In the genomic region with DNA sequence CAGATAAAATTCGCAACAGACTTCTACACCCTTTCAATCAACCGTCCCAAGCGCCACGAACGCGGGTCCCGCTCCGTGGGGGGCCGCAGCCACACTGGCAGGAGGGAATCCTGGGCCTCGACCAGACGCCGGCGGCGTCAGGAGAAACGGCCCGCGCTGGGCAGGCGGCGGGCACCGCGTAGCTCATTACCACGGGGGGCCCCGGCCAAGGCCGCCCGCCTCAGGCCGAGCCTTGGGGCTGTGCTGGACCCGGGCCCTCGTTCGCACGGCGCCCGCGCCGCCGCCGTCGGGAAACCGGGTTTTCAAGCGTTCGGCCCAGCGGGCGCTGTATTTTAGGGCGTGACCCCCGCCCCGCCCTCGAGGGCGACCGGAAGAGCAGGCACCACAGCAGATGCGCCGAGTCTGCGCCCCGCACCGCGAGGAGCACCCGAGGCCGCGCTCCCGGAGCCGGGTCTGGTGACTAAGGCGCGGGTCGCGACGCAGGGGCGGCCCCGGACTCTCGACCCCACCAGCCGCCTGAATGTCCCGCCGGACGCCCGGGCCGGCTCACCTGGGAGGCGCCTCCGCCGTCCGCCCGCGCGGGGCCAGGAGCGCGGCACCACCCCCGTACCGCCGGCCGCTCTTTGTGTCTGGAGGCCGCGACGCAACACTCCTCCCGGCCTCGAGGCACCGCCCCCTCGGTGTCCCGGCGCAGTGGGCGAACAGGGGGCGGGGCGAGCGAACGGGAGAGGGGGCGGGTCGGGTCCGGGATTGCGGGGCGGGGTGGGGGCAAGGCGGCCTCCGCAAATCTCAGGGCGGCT, we compare ENCODE assay signal across 1 cellular context.
A peak's percentile ranks its signal among the peaks of the same experiment; 100 is the strongest.
TF ChIP-seq lines count a peak whose summit lies in the region.

A gene (minus strand): TSS at position 627 of the 800 bp plus-strand sequence. CDS start 58,944 bp downstream, outside the sequence.

TF ChIP-seq in HepG2, 621 proteins besides CTCF, POLR2A, EP300 and RAD21 (continued from another document and continues in another):
- TF ChIP-seq, protein P1, sequence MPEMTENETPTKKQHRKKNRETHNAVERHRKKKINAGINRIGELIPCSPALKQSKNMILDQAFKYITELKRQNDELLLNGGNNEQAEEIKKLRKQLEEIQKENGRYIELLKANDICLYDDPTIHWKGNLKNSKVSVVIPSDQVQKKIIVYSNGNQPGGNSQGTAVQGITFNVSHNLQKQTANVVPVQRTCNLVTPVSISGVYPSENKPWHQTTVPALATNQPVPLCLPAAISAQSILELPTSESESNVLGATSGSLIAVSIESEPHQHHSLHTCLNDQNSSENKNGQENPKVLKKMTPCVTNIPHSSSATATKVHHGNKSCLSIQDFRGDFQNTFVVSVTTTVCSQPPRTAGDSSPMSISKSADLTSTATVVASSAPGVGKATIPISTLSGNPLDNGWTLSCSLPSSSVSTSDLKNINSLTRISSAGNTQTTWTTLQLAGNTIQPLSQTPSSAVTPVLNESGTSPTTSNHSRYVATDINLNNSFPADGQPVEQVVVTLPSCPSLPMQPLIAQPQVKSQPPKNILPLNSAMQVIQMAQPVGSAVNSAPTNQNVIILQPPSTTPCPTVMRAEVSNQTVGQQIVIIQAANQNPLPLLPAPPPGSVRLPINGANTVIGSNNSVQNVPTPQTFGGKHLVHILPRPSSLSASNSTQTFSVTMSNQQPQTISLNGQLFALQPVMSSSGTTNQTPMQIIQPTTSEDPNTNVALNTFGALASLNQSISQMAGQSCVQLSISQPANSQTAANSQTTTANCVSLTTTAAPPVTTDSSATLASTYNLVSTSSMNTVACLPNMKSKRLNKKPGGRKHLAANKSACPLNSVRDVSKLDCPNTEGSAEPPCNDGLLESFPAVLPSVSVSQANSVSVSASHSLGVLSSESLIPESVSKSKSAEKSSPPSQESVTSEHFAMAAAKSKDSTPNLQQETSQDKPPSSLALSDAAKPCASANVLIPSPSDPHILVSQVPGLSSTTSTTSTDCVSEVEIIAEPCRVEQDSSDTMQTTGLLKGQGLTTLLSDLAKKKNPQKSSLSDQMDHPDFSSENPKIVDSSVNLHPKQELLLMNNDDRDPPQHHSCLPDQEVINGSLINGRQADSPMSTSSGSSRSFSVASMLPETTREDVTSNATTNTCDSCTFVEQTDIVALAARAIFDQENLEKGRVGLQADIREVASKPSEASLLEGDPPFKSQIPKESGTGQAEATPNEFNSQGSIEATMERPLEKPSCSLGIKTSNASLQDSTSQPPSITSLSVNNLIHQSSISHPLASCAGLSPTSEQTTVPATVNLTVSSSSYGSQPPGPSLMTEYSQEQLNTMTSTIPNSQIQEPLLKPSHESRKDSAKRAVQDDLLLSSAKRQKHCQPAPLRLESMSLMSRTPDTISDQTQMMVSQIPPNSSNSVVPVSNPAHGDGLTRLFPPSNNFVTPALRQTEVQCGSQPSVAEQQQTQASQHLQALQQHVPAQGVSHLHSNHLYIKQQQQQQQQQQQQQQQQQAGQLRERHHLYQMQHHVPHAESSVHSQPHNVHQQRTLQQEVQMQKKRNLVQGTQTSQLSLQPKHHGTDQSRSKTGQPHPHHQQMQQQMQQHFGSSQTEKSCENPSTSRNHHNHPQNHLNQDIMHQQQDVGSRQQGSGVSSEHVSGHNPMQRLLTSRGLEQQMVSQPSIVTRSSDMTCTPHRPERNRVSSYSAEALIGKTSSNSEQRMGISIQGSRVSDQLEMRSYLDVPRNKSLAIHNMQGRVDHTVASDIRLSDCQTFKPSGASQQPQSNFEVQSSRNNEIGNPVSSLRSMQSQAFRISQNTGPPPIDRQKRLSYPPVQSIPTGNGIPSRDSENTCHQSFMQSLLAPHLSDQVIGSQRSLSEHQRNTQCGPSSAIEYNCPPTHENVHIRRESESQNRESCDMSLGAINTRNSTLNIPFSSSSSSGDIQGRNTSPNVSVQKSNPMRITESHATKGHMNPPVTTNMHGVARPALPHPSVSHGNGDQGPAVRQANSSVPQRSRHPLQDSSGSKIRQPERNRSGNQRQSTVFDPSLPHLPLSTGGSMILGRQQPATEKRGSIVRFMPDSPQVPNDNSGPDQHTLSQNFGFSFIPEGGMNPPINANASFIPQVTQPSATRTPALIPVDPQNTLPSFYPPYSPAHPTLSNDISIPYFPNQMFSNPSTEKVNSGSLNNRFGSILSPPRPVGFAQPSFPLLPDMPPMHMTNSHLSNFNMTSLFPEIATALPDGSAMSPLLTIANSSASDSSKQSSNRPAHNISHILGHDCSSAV (CRISPR knock-in tag; IDR thresholded peaks at IDR 0.05; ENCODE audit: borderline replicate concordance): peak; percentile 90; the same call in 1 of the 2 replicates
- peak; percentile 88 for TF ChIP-seq POLR2G (IDR thresholded peaks at IDR 0.05; ENCODE audit: low read depth, low read length)
- no peak for TF ChIP-seq KAT2B (IDR thresholded peaks at IDR 0.05; ENCODE audit: borderline replicate concordance, low read depth, low read length)
- TF ChIP-seq, protein P2, sequence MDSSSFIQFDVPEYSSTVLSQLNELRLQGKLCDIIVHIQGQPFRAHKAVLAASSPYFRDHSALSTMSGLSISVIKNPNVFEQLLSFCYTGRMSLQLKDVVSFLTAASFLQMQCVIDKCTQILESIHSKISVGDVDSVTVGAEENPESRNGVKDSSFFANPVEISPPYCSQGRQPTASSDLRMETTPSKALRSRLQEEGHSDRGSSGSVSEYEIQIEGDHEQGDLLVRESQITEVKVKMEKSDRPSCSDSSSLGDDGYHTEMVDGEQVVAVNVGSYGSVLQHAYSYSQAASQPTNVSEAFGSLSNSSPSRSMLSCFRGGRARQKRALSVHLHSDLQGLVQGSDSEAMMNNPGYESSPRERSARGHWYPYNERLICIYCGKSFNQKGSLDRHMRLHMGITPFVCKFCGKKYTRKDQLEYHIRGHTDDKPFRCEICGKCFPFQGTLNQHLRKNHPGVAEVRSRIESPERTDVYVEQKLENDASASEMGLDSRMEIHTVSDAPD (CRISPR knock-in tag; IDR thresholded peaks at IDR 0.05): no peak
- TF ChIP-seq ZNF451 (CRISPR knock-in tag; IDR thresholded peaks at IDR 0.05): peak; percentile 89; the same call in 1 of the 2 replicates
- TF ChIP-seq, protein P3, sequence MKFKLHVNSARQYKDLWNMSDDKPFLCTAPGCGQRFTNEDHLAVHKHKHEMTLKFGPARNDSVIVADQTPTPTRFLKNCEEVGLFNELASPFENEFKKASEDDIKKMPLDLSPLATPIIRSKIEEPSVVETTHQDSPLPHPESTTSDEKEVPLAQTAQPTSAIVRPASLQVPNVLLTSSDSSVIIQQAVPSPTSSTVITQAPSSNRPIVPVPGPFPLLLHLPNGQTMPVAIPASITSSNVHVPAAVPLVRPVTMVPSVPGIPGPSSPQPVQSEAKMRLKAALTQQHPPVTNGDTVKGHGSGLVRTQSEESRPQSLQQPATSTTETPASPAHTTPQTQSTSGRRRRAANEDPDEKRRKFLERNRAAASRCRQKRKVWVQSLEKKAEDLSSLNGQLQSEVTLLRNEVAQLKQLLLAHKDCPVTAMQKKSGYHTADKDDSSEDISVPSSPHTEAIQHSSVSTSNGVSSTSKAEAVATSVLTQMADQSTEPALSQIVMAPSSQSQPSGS (CRISPR knock-in tag; IDR thresholded peaks at IDR 0.05): no peak; the same call in 1 of the 2 replicates
- TF ChIP-seq, protein P4, sequence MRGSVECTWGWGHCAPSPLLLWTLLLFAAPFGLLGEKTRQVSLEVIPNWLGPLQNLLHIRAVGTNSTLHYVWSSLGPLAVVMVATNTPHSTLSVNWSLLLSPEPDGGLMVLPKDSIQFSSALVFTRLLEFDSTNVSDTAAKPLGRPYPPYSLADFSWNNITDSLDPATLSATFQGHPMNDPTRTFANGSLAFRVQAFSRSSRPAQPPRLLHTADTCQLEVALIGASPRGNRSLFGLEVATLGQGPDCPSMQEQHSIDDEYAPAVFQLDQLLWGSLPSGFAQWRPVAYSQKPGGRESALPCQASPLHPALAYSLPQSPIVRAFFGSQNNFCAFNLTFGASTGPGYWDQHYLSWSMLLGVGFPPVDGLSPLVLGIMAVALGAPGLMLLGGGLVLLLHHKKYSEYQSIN (CRISPR knock-in tag; IDR thresholded peaks at IDR 0.05; ENCODE audit: borderline replicate concordance): no peak
- TF ChIP-seq HNF4A (CRISPR knock-in tag; IDR thresholded peaks at IDR 0.05): peak; percentile 34
- TF ChIP-seq, protein P5, sequence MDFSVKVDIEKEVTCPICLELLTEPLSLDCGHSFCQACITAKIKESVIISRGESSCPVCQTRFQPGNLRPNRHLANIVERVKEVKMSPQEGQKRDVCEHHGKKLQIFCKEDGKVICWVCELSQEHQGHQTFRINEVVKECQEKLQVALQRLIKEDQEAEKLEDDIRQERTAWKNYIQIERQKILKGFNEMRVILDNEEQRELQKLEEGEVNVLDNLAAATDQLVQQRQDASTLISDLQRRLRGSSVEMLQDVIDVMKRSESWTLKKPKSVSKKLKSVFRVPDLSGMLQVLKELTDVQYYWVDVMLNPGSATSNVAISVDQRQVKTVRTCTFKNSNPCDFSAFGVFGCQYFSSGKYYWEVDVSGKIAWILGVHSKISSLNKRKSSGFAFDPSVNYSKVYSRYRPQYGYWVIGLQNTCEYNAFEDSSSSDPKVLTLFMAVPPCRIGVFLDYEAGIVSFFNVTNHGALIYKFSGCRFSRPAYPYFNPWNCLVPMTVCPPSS (IDR thresholded peaks at IDR 0.05): no peak
- TF ChIP-seq ZNF331 (CRISPR knock-in tag; IDR thresholded peaks at IDR 0.05): peak; percentile 61
- peak; percentile 14 for TF ChIP-seq MED8 (CRISPR knock-in tag; IDR thresholded peaks at IDR 0.05; ENCODE audit: insufficient replicate concordance)
- TF ChIP-seq TRIM24 (CRISPR knock-in tag; IDR thresholded peaks at IDR 0.05): no peak
- TF ChIP-seq MLLT10 (CRISPR knock-in tag; IDR thresholded peaks at IDR 0.05): no peak
- TF ChIP-seq ZNF841 (CRISPR knock-in tag; IDR thresholded peaks at IDR 0.05; ENCODE audit: borderline replicate concordance): no peak
- peak; percentile 70 for TF ChIP-seq TAF1 (CRISPR knock-in tag; IDR thresholded peaks at IDR 0.05)
- TF ChIP-seq, protein P6, sequence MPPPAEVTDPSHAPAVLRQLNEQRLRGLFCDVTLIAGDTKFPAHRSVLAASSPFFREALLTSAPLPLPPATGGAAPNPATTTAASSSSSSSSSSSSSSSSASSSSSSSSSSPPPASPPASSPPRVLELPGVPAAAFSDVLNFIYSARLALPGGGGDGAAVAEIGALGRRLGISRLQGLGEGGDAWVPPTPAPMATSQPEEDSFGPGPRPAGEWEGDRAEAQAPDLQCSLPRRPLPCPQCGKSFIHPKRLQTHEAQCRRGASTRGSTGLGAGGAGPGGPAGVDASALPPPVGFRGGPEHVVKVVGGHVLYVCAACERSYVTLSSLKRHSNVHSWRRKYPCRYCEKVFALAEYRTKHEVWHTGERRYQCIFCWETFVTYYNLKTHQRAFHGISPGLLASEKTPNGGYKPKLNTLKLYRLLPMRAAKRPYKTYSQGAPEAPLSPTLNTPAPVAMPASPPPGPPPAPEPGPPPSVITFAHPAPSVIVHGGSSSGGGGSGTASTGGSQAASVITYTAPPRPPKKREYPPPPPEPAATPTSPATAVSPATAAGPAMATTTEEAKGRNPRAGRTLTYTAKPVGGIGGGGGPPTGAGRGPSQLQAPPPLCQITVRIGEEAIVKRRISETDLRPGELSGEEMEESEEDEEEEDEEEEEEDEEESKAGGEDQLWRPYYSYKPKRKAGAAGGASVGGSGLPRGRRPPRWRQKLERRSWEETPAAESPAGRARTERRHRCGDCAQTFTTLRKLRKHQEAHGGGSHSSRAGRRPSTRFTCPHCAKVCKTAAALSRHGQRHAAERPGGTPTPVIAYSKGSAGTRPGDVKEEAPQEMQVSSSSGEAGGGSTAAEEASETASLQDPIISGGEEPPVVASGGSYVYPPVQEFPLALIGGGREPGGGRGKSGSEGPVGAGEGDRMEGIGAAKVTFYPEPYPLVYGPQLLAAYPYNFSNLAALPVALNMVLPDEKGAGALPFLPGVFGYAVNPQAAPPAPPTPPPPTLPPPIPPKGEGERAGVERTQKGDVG (CRISPR knock-in tag; IDR thresholded peaks at IDR 0.05; ENCODE audit: borderline replicate concordance): 0 out of 2 replicates have a peak, but pooled peaks have one; percentile 37
- no peak for TF ChIP-seq NAIF1 (CRISPR knock-in tag; IDR thresholded peaks at IDR 0.05; ENCODE audit: borderline replicate concordance)
- peak; percentile 95 for TF ChIP-seq CCDC6 (CRISPR knock-in tag; IDR thresholded peaks at IDR 0.05)
- no peak for TF ChIP-seq HCFC1 (IDR thresholded peaks at IDR 0.05; ENCODE audit: low read depth, low read length)
- no peak for TF ChIP-seq ZNF569 (CRISPR knock-in tag; IDR thresholded peaks at IDR 0.05; ENCODE audit: borderline replicate concordance)
- TF ChIP-seq, protein P7, sequence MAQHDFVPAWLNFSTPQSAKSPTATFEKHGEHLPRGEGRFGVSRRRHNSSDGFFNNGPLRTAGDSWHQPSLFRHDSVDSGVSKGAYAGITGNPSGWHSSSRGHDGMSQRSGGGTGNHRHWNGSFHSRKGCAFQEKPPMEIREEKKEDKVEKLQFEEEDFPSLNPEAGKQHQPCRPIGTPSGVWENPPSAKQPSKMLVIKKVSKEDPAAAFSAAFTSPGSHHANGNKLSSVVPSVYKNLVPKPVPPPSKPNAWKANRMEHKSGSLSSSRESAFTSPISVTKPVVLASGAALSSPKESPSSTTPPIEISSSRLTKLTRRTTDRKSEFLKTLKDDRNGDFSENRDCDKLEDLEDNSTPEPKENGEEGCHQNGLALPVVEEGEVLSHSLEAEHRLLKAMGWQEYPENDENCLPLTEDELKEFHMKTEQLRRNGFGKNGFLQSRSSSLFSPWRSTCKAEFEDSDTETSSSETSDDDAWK (CRISPR knock-in tag; IDR thresholded peaks at IDR 0.05): no peak
- TF ChIP-seq KMT2A (CRISPR knock-in tag; IDR thresholded peaks at IDR 0.05): peak; percentile 76; the same call in 1 of the 2 replicates
- peak; percentile 28 for TF ChIP-seq RBM22 (optimal IDR thresholded peaks at IDR 0.05; ENCODE audit: low read length)
- TF ChIP-seq, protein P8, sequence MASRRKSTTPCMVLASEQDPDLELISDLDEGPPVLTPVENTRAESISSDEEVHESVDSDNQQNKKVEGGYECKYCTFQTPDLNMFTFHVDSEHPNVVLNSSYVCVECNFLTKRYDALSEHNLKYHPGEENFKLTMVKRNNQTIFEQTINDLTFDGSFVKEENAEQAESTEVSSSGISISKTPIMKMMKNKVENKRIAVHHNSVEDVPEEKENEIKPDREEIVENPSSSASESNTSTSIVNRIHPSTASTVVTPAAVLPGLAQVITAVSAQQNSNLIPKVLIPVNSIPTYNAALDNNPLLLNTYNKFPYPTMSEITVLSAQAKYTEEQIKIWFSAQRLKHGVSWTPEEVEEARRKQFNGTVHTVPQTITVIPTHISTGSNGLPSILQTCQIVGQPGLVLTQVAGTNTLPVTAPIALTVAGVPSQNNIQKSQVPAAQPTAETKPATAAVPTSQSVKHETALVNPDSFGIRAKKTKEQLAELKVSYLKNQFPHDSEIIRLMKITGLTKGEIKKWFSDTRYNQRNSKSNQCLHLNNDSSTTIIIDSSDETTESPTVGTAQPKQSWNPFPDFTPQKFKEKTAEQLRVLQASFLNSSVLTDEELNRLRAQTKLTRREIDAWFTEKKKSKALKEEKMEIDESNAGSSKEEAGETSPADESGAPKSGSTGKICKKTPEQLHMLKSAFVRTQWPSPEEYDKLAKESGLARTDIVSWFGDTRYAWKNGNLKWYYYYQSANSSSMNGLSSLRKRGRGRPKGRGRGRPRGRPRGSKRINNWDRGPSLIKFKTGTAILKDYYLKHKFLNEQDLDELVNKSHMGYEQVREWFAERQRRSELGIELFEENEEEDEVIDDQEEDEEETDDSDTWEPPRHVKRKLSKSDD (CRISPR knock-in tag; IDR thresholded peaks at IDR 0.05; ENCODE audit: low read depth): no peak; the same call in 1 of the 2 replicates
- TF ChIP-seq RFX5 (IDR thresholded peaks at IDR 0.05; ENCODE audit: low read depth, low read length): no peak
- peak; percentile 89; the same call in 1 of the 2 replicates for TF ChIP-seq ZNF768 (CRISPR knock-in tag; IDR thresholded peaks at IDR 0.05)
- peak; percentile 78; the same call in 1 of the 2 replicates for TF ChIP-seq NFKB2 (CRISPR knock-in tag; IDR thresholded peaks at IDR 0.05; ENCODE audit: borderline replicate concordance)
- no peak for TF ChIP-seq NFIB (CRISPR knock-in tag; IDR thresholded peaks at IDR 0.05; ENCODE audit: borderline replicate concordance)
- no peak for TF ChIP-seq ZNF510 (CRISPR knock-in tag; IDR thresholded peaks at IDR 0.05; ENCODE audit: low read depth)
- no peak for TF ChIP-seq ATF7 (IDR thresholded peaks at IDR 0.05)
- 0 out of 2 replicates have a peak, but pooled peaks have one; percentile 13 for TF ChIP-seq ATF7 (CRISPR knock-in tag; IDR thresholded peaks at IDR 0.05)
- TF ChIP-seq MTA3 (CRISPR knock-in tag; IDR thresholded peaks at IDR 0.05): no peak
